In genomic region chr10:14833106-14833505, GRCh38 we compare ENCODE assay signal across 28 cellular contexts.
"Had no signal": no experiment of that assay in that cellular context is flagged by ENCODE, and none has a peak within 500 bp of the region (broad histone marks: within the 10 kb centered on the region; RNA-seq: fewer than 3 reads in every experiment).

No MANE protein-coding gene starts in this region.

- H3K9me3 ChIP-seq: stomach, suprapubic skin, testis, thoracic aorta, thyroid gland, tibial artery, tibial nerve, transverse colon, upper lobe of right lung, uterus, vagina had no signal

- H3K4me1 Mint-ChIP-seq: stimulated activated effector memory CD8-positive, alpha-beta T cell treated with anti-CD3 and anti-CD28 coated beads, Interleukin-12 subunit alpha, Interleukin-12 subunit beta, amount 100 ng/mL, for 72 hours; stimulated activated naive CD8-positive, alpha-beta T cell treated with anti-CD3 and anti-CD28 coated beads, Interleukin-15, amount 100 ng/mL, for 72 hours had no signal

- H3K36me3 ChIP-seq: stomach, suprapubic skin, thoracic aorta, thyroid gland, tibial nerve, transverse colon, upper lobe of right lung, uterus, vagina had no signal

- H3K27ac ChIP-seq: stomach, suprapubic skin, testis, thoracic aorta, thyroid gland, tibial artery, tibial nerve, transverse colon, upper lobe of right lung, uterus, vagina had no signal

- H3K4me3 Mint-ChIP-seq: stimulated activated effector memory CD8-positive, alpha-beta T cell treated with anti-CD3 and anti-CD28 coated beads, Interleukin-12 subunit alpha, Interleukin-12 subunit beta, amount 100 ng/mL, for 72 hours; stimulated activated memory B cell treated with anti-CD40 and anti-IgM and Interleukin-4, amounts not matched to agents 10 μg/mL and 1 μg/mL and 100 μg/mL, for 72 hours; stimulated activated naive B cell treated with anti-CD40 and anti-IgM and Interleukin-4, amounts not matched to agents 10 μg/mL and 1 μg/mL and 100 μg/mL, for 72 hours; stimulated activated naive CD8-positive, alpha-beta T cell treated with anti-CD3 and anti-CD28 coated beads, Interleukin-15, amount 100 ng/mL, for 72 hours; stimulated activated naive CD8-positive, alpha-beta T cell treated with anti-CD3 and anti-CD28 coated beads, Interleukin-15, Interleukin-2, amounts not matched to agents 100 ng/mL and 50 ng/mL, for 24 hours; type B pancreatic cell had no signal

- DNase-seq: stimulated activated CD4-positive, alpha-beta T cell treated with anti-CD3 and anti-CD28 coated beads, Interleukin-2, amount 100 ng/mL, for 48 hours; stimulated activated CD4-positive, alpha-beta T cell treated with anti-CD3 and anti-CD28 coated beads, Interleukin-4, amount 100 ng/mL, for 1 hour; stimulated activated CD4-positive, alpha-beta T cell treated with anti-CD3 and anti-CD28 coated beads, Interleukin-4, amount 100 ng/mL, for 24 hours; stimulated activated CD4-positive, alpha-beta T cell treated with anti-CD3 and anti-CD28 coated beads, Interleukin-4, amount 100 ng/mL, for 4 hours; stimulated activated CD8-positive, alpha-beta memory T cell treated with anti-CD3 and anti-CD28 coated beads, Interleukin-4, amount 100 ng/mL, for 48 hours; stimulated activated naive B cell treated with anti-CD40 and anti-IgM and Interleukin-4, amounts not matched to agents 10 μg/mL and 1 μg/mL and 100 μg/mL, for 72 hours; stimulated activated naive CD4-positive, alpha-beta T cell; stimulated activated naive CD4-positive, alpha-beta T cell treated with Interleukin-2 at 50 U/mL for 16 hours; stimulated activated naive CD8-positive, alpha-beta T cell treated with anti-CD3 and anti-CD28 coated beads, Interleukin-15, amount 100 ng/mL, for 72 hours; stimulated activated naive CD8-positive, alpha-beta T cell treated with anti-CD3 and anti-CD28 coated beads, Interleukin-15, Interleukin-2, amounts not matched to agents 100 U/mL and 50 U/mL, for 24 hours; stomach; substantia nigra; testis; thyroid gland; tibial artery; transverse colon; trophoblast cell; upper lobe of right lung; uterus had no signal

- H3K27ac Mint-ChIP-seq: stimulated activated effector memory CD8-positive, alpha-beta T cell treated with anti-CD3 and anti-CD28 coated beads, Interleukin-12 subunit alpha, Interleukin-12 subunit beta, amount 100 ng/mL, for 72 hours; stimulated activated memory B cell treated with anti-CD40 and anti-IgM and Interleukin-4, amounts not matched to agents 10 μg/mL and 1 μg/mL and 100 μg/mL, for 72 hours; stimulated activated naive B cell treated with anti-CD40 and anti-IgM and Interleukin-4, amounts not matched to agents 10 μg/mL and 1 μg/mL and 100 μg/mL, for 72 hours; stimulated activated naive CD8-positive, alpha-beta T cell treated with anti-CD3 and anti-CD28 coated beads, Interleukin-15, amount 100 ng/mL, for 72 hours; stimulated activated naive CD8-positive, alpha-beta T cell treated with anti-CD3 and anti-CD28 coated beads, Interleukin-15, Interleukin-2, amounts not matched to agents 100 ng/mL and 50 ng/mL, for 24 hours; type B pancreatic cell had no signal

- H3K9me3 Mint-ChIP-seq: stimulated activated effector memory CD8-positive, alpha-beta T cell treated with anti-CD3 and anti-CD28 coated beads, Interleukin-12 subunit alpha, Interleukin-12 subunit beta, amount 100 ng/mL, for 72 hours; stimulated activated memory B cell treated with anti-CD40 and anti-IgM and Interleukin-4, amounts not matched to agents 10 μg/mL and 1 μg/mL and 100 μg/mL, for 72 hours; stimulated activated naive B cell treated with anti-CD40 and anti-IgM and Interleukin-4, amounts not matched to agents 10 μg/mL and 1 μg/mL and 100 μg/mL, for 72 hours; stimulated activated naive CD8-positive, alpha-beta T cell treated with anti-CD3 and anti-CD28 coated beads, Interleukin-15, amount 100 ng/mL, for 72 hours; stimulated activated naive CD8-positive, alpha-beta T cell treated with anti-CD3 and anti-CD28 coated beads, Interleukin-15, Interleukin-2, amounts not matched to agents 100 ng/mL and 50 ng/mL, for 24 hours; type B pancreatic cell had no signal

- ATAC-seq: stimulated activated effector memory CD8-positive, alpha-beta T cell treated with anti-CD3 and anti-CD28 coated beads, Interleukin-12 subunit alpha, Interleukin-12 subunit beta, amount 100 ng/mL, for 72 hours; stimulated activated memory B cell treated with anti-CD40 and anti-IgM and Interleukin-4, amounts not matched to agents 10 μg/mL and 1 μg/mL and 100 μg/mL, for 72 hours; stimulated activated naive B cell treated with anti-CD40 and anti-IgM and Interleukin-4, amounts not matched to agents 10 μg/mL and 1 μg/mL and 100 μg/mL, for 72 hours; stimulated activated naive CD8-positive, alpha-beta T cell treated with anti-CD3 and anti-CD28 coated beads, Interleukin-15, amount 100 ng/mL, for 72 hours; stimulated activated naive CD8-positive, alpha-beta T cell treated with anti-CD3 and anti-CD28 coated beads, Interleukin-15, Interleukin-2, amounts not matched to agents 100 U/mL and 50 U/mL, for 24 hours; upper lobe of right lung had no signal

- FAIRE-seq: urothelium cell line had no signal

- H3K27me3 Mint-ChIP-seq: stimulated activated memory B cell treated with anti-CD40 and anti-IgM and Interleukin-4, amounts not matched to agents 10 μg/mL and 1 μg/mL and 100 μg/mL, for 72 hours; stimulated activated naive B cell treated with anti-CD40 and anti-IgM and Interleukin-4, amounts not matched to agents 10 μg/mL and 1 μg/mL and 100 μg/mL, for 72 hours; stimulated activated naive CD8-positive, alpha-beta T cell treated with anti-CD3 and anti-CD28 coated beads, Interleukin-15, amount 100 ng/mL, for 72 hours; stimulated activated naive CD8-positive, alpha-beta T cell treated with anti-CD3 and anti-CD28 coated beads, Interleukin-15, Interleukin-2, amounts not matched to agents 100 ng/mL and 50 ng/mL, for 24 hours; type B pancreatic cell had no signal

- H3K4me3 ChIP-seq: stomach, suprapubic skin, testis, thoracic aorta, thyroid gland, tibial artery, tibial nerve, transverse colon, upper lobe of right lung, uterus, vagina had no signal

- H3K27me3 ChIP-seq: stomach, suprapubic skin, testis, thyroid gland, tibial artery, tibial nerve, transverse colon, upper lobe of right lung, uterus, vagina had no signal
